8 cellular contexts compared by ENCODE assay signal in genomic region chr11:81658722-81659121, GRCh38.
DNase-seq lines count a peak whose midpoint lies in the region; ATAC-seq and TF ChIP-seq lines count a peak whose summit lies in the region.

No MANE protein-coding gene starts in this region.

- H3K36me3 ChIP-seq in RWPE2 (ENCODE audit: low read depth): no peaks in the 10 kb centered on the region
- H3K36me3 ChIP-seq in liver (ENCODE audit: control insufficient read depth in 4 of 4, insufficient read depth in 3 of 4, low read depth in 1 of 4, low read length in 3 of 4): no peaks in the 10 kb centered on the region
- no peaks in the 10 kb centered on the region for H3K36me3 ChIP-seq in transverse colon

- TF ChIP-seq CTCF in 22Rv1 (IDR thresholded peaks at IDR 0.05) (peak; percentile 66), GM12874 (IDR thresholded peaks at IDR 0.05; ENCODE audit: insufficient read depth, low read depth, low read length) (peak; percentile 54; the same call in 1 of the 2 replicates), RWPE2 (IDR thresholded peaks at IDR 0.05; ENCODE audit: poor library complexity, severe bottlenecking) (peak; percentile 61), liver (IDR thresholded peaks at IDR 0.05; ENCODE audit: low read depth, low read length, missing input control) (peak; percentile 65), omental fat pad (IDR thresholded peaks at IDR 0.05) (no peak), transverse colon (IDR thresholded peaks at IDR 0.05) (peak in 2 of 5 experiments; percentile 13 to 20)

- peak; percentile 69 to 80 for TF ChIP-seq RAD21 in liver (IDR thresholded peaks at IDR 0.05)

- peak; percentile 90 for ATAC-seq in HG02884 (IDR thresholded peaks at IDR 0.05; ENCODE audit: unreplicated experiment)
- ATAC-seq in RWPE2 (ENCODE audit: low read depth): no peak
- no peak for ATAC-seq in omental fat pad (ENCODE audit: low FRiP score)

- H3K27me3 ChIP-seq in RWPE2 (ENCODE audit: insufficient read depth, poor library complexity, severe bottlenecking) (no peaks in the 10 kb centered on the region), liver (ENCODE audit: control insufficient read depth in 4 of 4, insufficient read depth in 4 of 4, low read length in 3 of 4) (peaks cover 0 to 6% (median 0%) of the 10 kb centered on the region in 4 donors), transverse colon (no peaks in the 10 kb centered on the region)

- WGBS in liver: 15% methylated on average over 1 of the region's 1 CpG
- WGBS in transverse colon (ENCODE audit: low coverage in 1 of 2), 2 donors: 68% methylated on average over 1 of the region's 1 CpG; no CpG with 5 or more reads in 1 of the 2 donors

- no peak overlapping the region for H3K4me3 ChIP-seq in RWPE2 (ENCODE audit: severe bottlenecking)
- H3K4me3 ChIP-seq in liver (ENCODE audit: low read depth in 1 of 3, low read length in 3 of 3): no peak overlapping the region
- H3K4me3 ChIP-seq in transverse colon: no peak overlapping the region

- no peak for TF ChIP-seq EP300 in transverse colon (IDR thresholded peaks at IDR 0.05; ENCODE audit: low read depth)

- DNase-seq in RWPE2 (ENCODE audit: low spot score) (no peak), omental fat pad (ENCODE audit: low spot score) (no peak), occipital lobe (lab: John Stamatoyannopoulos, UW) (no peak), transverse colon (no peak)

- H3K9ac ChIP-seq in liver (ENCODE audit: low read depth in 1 of 2, low read length in 2 of 2): no peak overlapping the region

- H3K9me3 ChIP-seq in RWPE2 (ENCODE audit: severe bottlenecking) (no peaks in the 10 kb centered on the region), liver (ENCODE audit: control insufficient read depth in 4 of 4, low read length in 3 of 4) (no peaks in the 10 kb centered on the region), transverse colon (peaks cover 0 to 6% of the 10 kb centered on the region in 2 donors)

- TF ChIP-seq POLR2A in transverse colon (IDR thresholded peaks at IDR 0.05): no peak

- H3K4me1 ChIP-seq in RWPE2 (ENCODE audit: insufficient read depth, poor library complexity, severe bottlenecking) (no peaks in the 10 kb centered on the region), liver (ENCODE audit: control insufficient read depth in 4 of 4, insufficient read depth in 4 of 4, low read length in 3 of 4) (no peaks in the 10 kb centered on the region), transverse colon (no peaks in the 10 kb centered on the region)

- no peak overlapping the region for H3K27ac ChIP-seq in 22Rv1
- H3K27ac ChIP-seq in RWPE2 (ENCODE audit: poor library complexity, severe bottlenecking): no peak overlapping the region
- no peak overlapping the region for H3K27ac ChIP-seq in liver (ENCODE audit: low read depth in 1 of 2, low read length in 2 of 2)
- H3K27ac ChIP-seq in transverse colon: no peak overlapping the region

- in situ Hi-C loops in transverse colon (cut with MboI; ENCODE audit: low pct_ligation_motif_present in 1 of 4, low pct_unique_long_range_greater_than_20kb in 1 of 4, low sequenced_read_pairs in 3 of 4): no loop called here

- intact Hi-C loops in transverse colon (cut with DNase I; ENCODE audit: low total_unique reads): no loop called here

TF ChIP-seq in liver, 16 proteins besides CTCF, POLR2A, EP300 and RAD21:
- no peak for TF ChIP-seq HNF4G (IDR thresholded peaks at IDR 0.05)
- TF ChIP-seq EGR1 (IDR thresholded peaks at IDR 0.05; ENCODE audit: low read depth in 2 of 2): no peak
- TF ChIP-seq JUND (IDR thresholded peaks at IDR 0.05): no peak
- no peak for TF ChIP-seq ATF3 (IDR thresholded peaks at IDR 0.05)
- TF ChIP-seq SP1 (IDR thresholded peaks at IDR 0.05): no peak
TF ChIP-seq in liver: peak in this region for 0.

Comparison
In these comparisons a context has a peak if more than half of its experiments do, and no peak if none do; other contexts are left out.
1. CTCF ChIP-seq: peak in 22Rv1 (single experiment), GM12874 (single experiment), RWPE2 (single experiment) and liver (single experiment); none in omental fat pad (0 of 3).